Comparison of ENCODE assay signal across 14 cellular contexts in genomic region chr13:96020941-96021340, GRCh38. TPM values are rescaled to one million over a fixed set of nuclear protein-coding genes. Genes with fewer than 3 reads are reported as not detected.
DNase-seq lines count a peak whose midpoint lies in the region; ATAC-seq, FAIRE-seq and TF ChIP-seq lines count a peak whose summit lies in the region.
"Had no signal": no experiment of that assay in that cellular context is flagged by ENCODE, and none has a peak within 500 bp of the region (broad histone marks: within the 10 kb centered on the region; RNA-seq: fewer than 3 reads in every experiment).

No MANE protein-coding gene starts in this region.

- TF ChIP-seq RAD21 in HepG2 (CRISPR knock-in tag; IDR thresholded peaks at IDR 0.05) = no peak

- peaks cover 8% of the 10 kb centered on the region in 2 donors for H3K9me3 ChIP-seq in breast epithelium
- no peaks in the 10 kb centered on the region for H3K9me3 ChIP-seq in HepG2 (ENCODE audit: low read length)

- DNase-seq in MCF 10A (ENCODE audit: unreplicated experiment) = no peak
- no peak for DNase-seq in breast epithelium (ENCODE audit: low spot score in 2 of 2)
- DNase-seq in HepG2 (ENCODE audit: low spot score) = peak; percentile 59
- DNase-seq in RPMI8226 = no peak
- no peak for DNase-seq in NCI-H446 (lab: John Stamatoyannopoulos, UW)
- DNase-seq: GOT3, NCI-H2029 treated with DMSO at 0.1 percent for 48 hours, NCI-H2171, SHP77 had no signal

- POLR2A ChIA-PET in MCF 10A (lab: Yijun Ruan, JAX) (interaction anchor here (1.4 to 4.2 kb wide), 2 partner anchors 32 to 796 kb away, joined by 9 to 28 read pairs; partner anchors contain the start of gene UGGT2), HepG2 (lab: Yijun Ruan, JAX) (no interaction called here)

- no peak for TF ChIP-seq POLR2A in breast epithelium (IDR thresholded peaks at IDR 0.05)
- TF ChIP-seq POLR2A in HepG2 (IDR thresholded peaks at IDR 0.05; ENCODE audit: insufficient read depth in 1 of 2, low read depth in 2 of 2, low read length in 2 of 2) = no peak

- H3K27ac ChIP-seq in breast epithelium (no peak overlapping the region), VCaP (peak overlapping the region; percentile 54), HepG2 (ENCODE audit: extremely low read length, insufficient read depth, low read length) (no peak overlapping the region)
- H3K27ac ChIP-seq: SK-N-MC had no signal

- no peak overlapping the region for H3K4me2 ChIP-seq in HepG2 (ENCODE audit: low read depth, low read length)

- peak overlapping the region; percentile 32 for H3K27ac Mint-ChIP-seq in MCF 10A (ENCODE audit: low read depth, unreplicated experiment)
- H3K27ac Mint-ChIP-seq: B cell had no signal

- no peaks in the 10 kb centered on the region for H3K9me3 Mint-ChIP-seq in MCF 10A (ENCODE audit: unreplicated experiment)

- no peak overlapping the region for H3K4me3 Mint-ChIP-seq in MCF 10A (ENCODE audit: unreplicated experiment)
- H3K4me3 Mint-ChIP-seq: B cell had no signal

- ATAC-seq in HepG2 = peak; percentile 89
- ATAC-seq in GM21576 (IDR thresholded peaks at IDR 0.05; ENCODE audit: unreplicated experiment) = no peak

- H3K27me3 Mint-ChIP-seq in MCF 10A (ENCODE audit: insufficient read depth, unreplicated experiment) = no peaks in the 10 kb centered on the region
- H3K27me3 Mint-ChIP-seq: B cell had no signal

- H3K4me1 ChIP-seq in breast epithelium = no peaks in the 10 kb centered on the region
- peaks cover 16% of the 10 kb centered on the region for H3K4me1 ChIP-seq in HepG2 (ENCODE audit: insufficient read depth, low read length)

- H3K79me2 ChIP-seq in HepG2 (ENCODE audit: insufficient read depth, low read length) = no peaks in the 10 kb centered on the region

- H3K4me1 Mint-ChIP-seq in MCF 10A (ENCODE audit: insufficient read depth, unreplicated experiment) = no peaks in the 10 kb centered on the region
- H3K4me1 Mint-ChIP-seq: B cell had no signal

- intact Hi-C loops in MCF 10A (cut with micrococcal nuclease) = loop anchor here (1.0 to 5.0 kb wide), 7 partner anchors 55 to 1006 kb away; no protein-coding TSS in a partner anchor
- intact Hi-C loops in breast epithelium (cut with DNase I; ENCODE audit: low total_unique reads) = loop anchor here (1.0 kb wide), 1 partner anchor 18 kb away; no protein-coding TSS in a partner anchor
- intact Hi-C loops in HepG2 (cut with micrococcal nuclease; ENCODE audit: unreplicated experiment) = loop anchor here (1.0 to 2.0 kb wide), 5 partner anchors 55 to 946 kb away; no protein-coding TSS in a partner anchor

- CTCF ChIA-PET in MCF 10A (lab: Yijun Ruan, JAX) = interaction anchor here (0.6 to 6.6 kb wide), 21 partner anchors 13 to 993 kb away, joined by 3 to 135 read pairs (median 5); no protein-coding TSS in a partner anchor
- CTCF ChIA-PET in HepG2 (lab: Yijun Ruan, JAX; ENCODE audit: low intra/inter-chr PET ratio, low total read pairs) = interaction anchor here (1.2 to 2.1 kb wide), 6 partner anchors 55 to 947 kb away, joined by 3 to 18 read pairs (median 8); no protein-coding TSS in a partner anchor

- H4K20me1 ChIP-seq in HepG2 (ENCODE audit: insufficient read depth, low read length) = no peaks in the 10 kb centered on the region; the same call in 1 of the 2 replicates

- peaks cover 27% of the 10 kb centered on the region for H3K36me3 Mint-ChIP-seq in MCF 10A (ENCODE audit: insufficient read depth, unreplicated experiment)

- 40% methylated on average over 2 of the region's 2 CpGs for WGBS in HepG2 (ENCODE audit: low lambda C conversion rate)

- in situ Hi-C loops in HepG2 (cut with HindIII; ENCODE audit: extremely low pct_ligation_motif_present, low pct_unique_long_range_greater_than_20kb) = loop anchor here (10.0 to 25.0 kb wide), 2 partner anchors 204 to 941 kb away; no protein-coding TSS in a partner anchor

- H3K4me3 ChIP-seq in breast epithelium (no peak overlapping the region), HepG2 (replicated peaks in 1 of 3; ENCODE audit: insufficient read depth in 1 of 3, low read depth in 2 of 3, low read length in 3 of 3) (no peak overlapping the region)
- H3K4me3 ChIP-seq: SK-N-MC had no signal

- H3K9ac ChIP-seq in HepG2 (ENCODE audit: insufficient read depth, low read depth, low read length) = no peak overlapping the region

- no peak overlapping the region for H2AFZ ChIP-seq in HepG2 (ENCODE audit: low read length)

- H3K27me3 ChIP-seq in breast epithelium (no peaks in the 10 kb centered on the region), HepG2 (ENCODE audit: control insufficient read depth in 1 of 2, insufficient read depth in 2 of 2, low read length in 2 of 2) (no peaks in the 10 kb centered on the region)

- TF ChIP-seq CTCF in MCF 10A (IDR thresholded peaks at IDR 0.05; ENCODE audit: unreplicated experiment) (no peak), breast epithelium (IDR thresholded peaks at IDR 0.05) (no peak), VCaP (conservative IDR thresholded peaks at IDR 0.05) (no peak), HepG2 (CRISPR knock-in tag; IDR thresholded peaks at IDR 0.05) (no peak)

- H3K36me3 ChIP-seq in breast epithelium (no peaks in the 10 kb centered on the region), HepG2 (replicated peaks in 1 of 2; ENCODE audit: control insufficient read depth in 1 of 2, insufficient read depth in 2 of 2, low read length in 2 of 2) (peaks cover 2 to 6% of the 10 kb centered on the region in 2 experiments; a peak in 1 of 5 replicates)

- no TSS peak for BruUV-seq in MCF 10A (replicated peaks; lab: Mats Ljungman, UMichigan)
- no TSS peak for BruUV-seq in HepG2 (replicated peaks; lab: Mats Ljungman, UMichigan)

- TF ChIP-seq EP300 in HepG2 (IDR thresholded peaks at IDR 0.05; ENCODE audit: low read depth in 2 of 2, low read length in 2 of 2) (peak in 1 of 2 experiments; percentile 19; a peak in 1 of 4 replicates), HepG2 (CRISPR knock-in tag; IDR thresholded peaks at IDR 0.05; ENCODE audit: borderline replicate concordance) (no peak)

- FAIRE-seq in HepG2 (lab: Jason Lieb, UNC) = peak; percentile 56
- FAIRE-seq: RCC 7860 had no signal

TF ChIP-seq in HepG2, 621 proteins besides CTCF, POLR2A, EP300 and RAD21 (continues in another document):
- TF ChIP-seq ZZZ3 (CRISPR knock-in tag; IDR thresholded peaks at IDR 0.05; ENCODE audit: borderline replicate concordance) (no peak), GPN1 (CRISPR knock-in tag; IDR thresholded peaks at IDR 0.05; ENCODE audit: borderline replicate concordance) (no peak), GLMP (CRISPR knock-in tag; IDR thresholded peaks at IDR 0.05; ENCODE audit: borderline replicate concordance) (no peak), CCDC6 (CRISPR knock-in tag; IDR thresholded peaks at IDR 0.05) (no peak)
- TF ChIP-seq, protein P1, sequence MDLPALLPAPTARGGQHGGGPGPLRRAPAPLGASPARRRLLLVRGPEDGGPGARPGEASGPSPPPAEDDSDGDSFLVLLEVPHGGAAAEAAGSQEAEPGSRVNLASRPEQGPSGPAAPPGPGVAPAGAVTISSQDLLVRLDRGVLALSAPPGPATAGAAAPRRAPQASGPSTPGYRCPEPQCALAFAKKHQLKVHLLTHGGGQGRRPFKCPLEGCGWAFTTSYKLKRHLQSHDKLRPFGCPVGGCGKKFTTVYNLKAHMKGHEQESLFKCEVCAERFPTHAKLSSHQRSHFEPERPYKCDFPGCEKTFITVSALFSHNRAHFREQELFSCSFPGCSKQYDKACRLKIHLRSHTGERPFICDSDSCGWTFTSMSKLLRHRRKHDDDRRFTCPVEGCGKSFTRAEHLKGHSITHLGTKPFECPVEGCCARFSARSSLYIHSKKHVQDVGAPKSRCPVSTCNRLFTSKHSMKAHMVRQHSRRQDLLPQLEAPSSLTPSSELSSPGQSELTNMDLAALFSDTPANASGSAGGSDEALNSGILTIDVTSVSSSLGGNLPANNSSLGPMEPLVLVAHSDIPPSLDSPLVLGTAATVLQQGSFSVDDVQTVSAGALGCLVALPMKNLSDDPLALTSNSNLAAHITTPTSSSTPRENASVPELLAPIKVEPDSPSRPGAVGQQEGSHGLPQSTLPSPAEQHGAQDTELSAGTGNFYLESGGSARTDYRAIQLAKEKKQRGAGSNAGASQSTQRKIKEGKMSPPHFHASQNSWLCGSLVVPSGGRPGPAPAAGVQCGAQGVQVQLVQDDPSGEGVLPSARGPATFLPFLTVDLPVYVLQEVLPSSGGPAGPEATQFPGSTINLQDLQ (CRISPR knock-in tag; IDR thresholded peaks at IDR 0.05) = no peak

RNA-seq across cellular contexts. Expression of gene UGGT2, which starts 32.3 kb away (rescaled TPM):
- total RNA-seq in MCF 10A (2022) (54.0 and 57.1 TPM in 2 replicates), breast epithelium (10 to 100 TPM; 65.3 to 70.7 (median 67.2) TPM), HepG2 (2016; rRNA removed; fragmentation: Illumina TruSeq; extraction: Trizol) (14.9 and 27.1 TPM in 2 replicates)
- total RNA-seq in HepG2 (2016; cell fraction: cytosol; rRNA removed; fragmentation: Illumina TruSeq; extraction: Trizol; ENCODE audit: low read depth) = 40.7 and 48.1 TPM in 2 replicates
- 14.2 and 31.4 TPM in 2 replicates for total RNA-seq in HepG2 (2016; cell fraction: insoluble cytoplasmic fraction; rRNA removed; fragmentation: Illumina TruSeq; extraction: Trizol)
- 9.9 and 12.8 TPM in 2 replicates for total RNA-seq in HepG2 (2016; cell fraction: membrane; rRNA removed; fragmentation: Illumina TruSeq; extraction: Trizol)
- 91.9 and 94.0 TPM in 2 replicates for total RNA-seq in HepG2 (2016; cell fraction: nucleus; rRNA removed; fragmentation: Illumina TruSeq; extraction: Trizol)
- polyA plus RNA-seq in HepG2 (2011; rRNA removed) = 13.2 and 13.7 TPM in 2 replicates
- polyA plus RNA-seq in HepG2 (2011; cell fraction: cytosol; rRNA removed) = 4.4 and 6.6 TPM in 2 replicates
- 11.2 and 15.0 TPM in 2 replicates for polyA plus RNA-seq in HepG2 (2011; cell fraction: nucleus; rRNA removed)
- polyA plus RNA-seq in HepG2 (2012) = 16.8 and 17.7 TPM in 2 replicates
- 0.51 and 0.80 TPM in 2 replicates for polyA plus RNA-seq in HepG2 (2016; cell fraction: cytosol; fragmentation: Illumina TruSeq; extraction: Trizol; ENCODE audit: low read depth)
- polyA plus RNA-seq in HepG2 (2016; cell fraction: insoluble cytoplasmic fraction; fragmentation: Illumina TruSeq; extraction: Trizol; ENCODE audit: low read depth) = 5.1 and 6.2 TPM in 2 replicates
- polyA plus RNA-seq in HepG2 (2016; cell fraction: membrane; fragmentation: Illumina TruSeq; extraction: Trizol; ENCODE audit: low read depth) = 0.60 and 1.2 TPM in 2 replicates
- polyA plus RNA-seq in HepG2 (2016; cell fraction: nucleus; fragmentation: Illumina TruSeq; extraction: Trizol; ENCODE audit: insufficient read depth, low read depth) = 32.7 and 36.1 TPM in 2 replicates
- 15.9 and 44.6 TPM in 2 replicates for polyA minus RNA-seq in HepG2 (2011; rRNA and poly(A)+ RNA removed; ENCODE audit: low replicate concordance)
- 17.1 and 18.8 TPM in 2 replicates for polyA minus RNA-seq in HepG2 (2011; cell fraction: cytosol; rRNA and poly(A)+ RNA removed)
- 125 and 132 TPM in 2 replicates for polyA minus RNA-seq in HepG2 (2011; cell fraction: nucleus; rRNA and poly(A)+ RNA removed)
